13 cellular contexts compared by ENCODE assay signal in the genomic region with DNA sequence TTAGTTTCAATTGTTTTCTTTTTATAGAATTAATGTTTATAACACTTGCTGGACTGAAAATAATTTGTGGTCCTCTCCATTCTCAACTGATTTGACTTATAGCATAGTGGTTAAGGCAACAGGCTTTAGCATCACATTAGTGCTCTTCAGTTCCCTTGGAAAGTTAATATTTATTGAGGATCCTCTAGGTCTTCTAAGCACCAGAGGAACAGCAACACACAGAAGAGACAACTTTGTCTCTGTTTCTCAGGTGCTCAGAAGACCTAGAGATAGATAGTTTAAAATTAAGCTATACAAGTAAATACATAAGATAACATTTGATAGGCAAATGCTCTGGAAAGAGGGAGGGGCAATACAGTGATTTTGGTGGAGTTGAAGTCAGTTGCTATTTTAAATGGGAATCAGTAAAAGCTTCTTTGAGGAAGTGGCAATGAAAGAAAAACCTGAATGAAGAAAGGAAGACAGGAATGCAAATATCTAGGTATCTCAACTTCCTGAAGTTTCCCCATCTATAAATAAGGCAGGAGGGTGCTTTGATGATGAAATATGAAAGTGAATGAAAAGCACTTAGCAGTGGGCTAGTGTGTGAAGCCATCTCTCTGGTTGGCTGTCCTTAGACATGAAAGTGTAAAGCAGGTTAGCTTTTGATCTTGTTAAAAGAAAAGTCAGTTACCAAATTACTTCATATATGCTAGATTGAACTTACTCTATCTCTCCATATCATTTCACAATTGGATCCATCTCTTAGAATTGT. TPM values are rescaled to one million over a fixed set of nuclear protein-coding genes. Genes with fewer than 3 reads are reported as not detected.
DNase-seq lines count a peak whose midpoint lies in the region; ATAC-seq and TF ChIP-seq lines count a peak whose summit lies in the region.
"Had no signal": no experiment of that assay in that cellular context is flagged by ENCODE, and none has a peak within 500 bp of the region (broad histone marks: within the 10 kb centered on the region; RNA-seq: fewer than 3 reads in every experiment).

No MANE protein-coding gene starts in this region.

- intact Hi-C loops in Caco-2 (cut with micrococcal nuclease; ENCODE audit: unreplicated experiment) (no loop called here), psoas muscle (cut with DNase I) (no loop called here)

- H3K9me3 ChIP-seq in Caco-2 (no peaks in the 10 kb centered on the region), psoas muscle (no peaks in the 10 kb centered on the region)

- H3K27ac ChIP-seq in psoas muscle, result no peak overlapping the region

- peak; percentile 25 for DNase-seq in GM10248 (ENCODE audit: extremely low spot score)
- DNase-seq in left lobe of liver (ENCODE audit: low spot score), result no peak
- DNase-seq in Caco-2, result no peak
- no peak for DNase-seq in putamen (ENCODE audit: low spot score)
- no peak for DNase-seq in psoas muscle
- DNase-seq: hippocampal formation, right cardiac atrium, T-helper 1 cell had no signal

- H3K27me3 ChIP-seq in Caco-2 (replicated peaks; ENCODE audit: control insufficient read depth, insufficient read depth, low read length) (no peaks in the 10 kb centered on the region), psoas muscle (ENCODE audit: insufficient read depth in 3 of 3, low read length in 2 of 3) (peaks cover 0 to 8% (median 0%) of the 10 kb centered on the region in 3 donors)

- ATAC-seq in GM19328 (IDR thresholded peaks at IDR 0.05; ENCODE audit: unreplicated experiment) (peak; percentile 66), HG02759 (IDR thresholded peaks at IDR 0.05; ENCODE audit: unreplicated experiment) (peak; percentile 91), HG03439 (IDR thresholded peaks at IDR 0.05; ENCODE audit: unreplicated experiment) (peak; percentile 73), left lobe of liver (no peak), psoas muscle (no peak)
- ATAC-seq: right cardiac atrium had no signal

- CTCF ChIA-PET in GM10248 (lab: Yijun Ruan, JAX), result interaction anchor here (1.0 to 1.4 kb wide), 2 partner anchors 14 to 82 kb away, joined by 3 to 6 read pairs; no protein-coding TSS in a partner anchor
- CTCF ChIA-PET in Caco-2 (lab: Charles Lee), result no interaction called here

- H3K4me3 Mint-ChIP-seq in Caco-2 (ENCODE audit: unreplicated experiment), result no peak overlapping the region
- H3K4me3 Mint-ChIP-seq: mesothelial cell of epicardium had no signal

- POLR2A ChIA-PET in GM10248 (lab: Yijun Ruan, JAX), result no interaction called here
- POLR2A ChIA-PET in Caco-2 (lab: Charles Lee), result no interaction called here

- H3K4me3 ChIP-seq in Caco-2 (ENCODE audit: low read depth, low read length) (no peak overlapping the region), psoas muscle (no peak overlapping the region)

- H3K36me3 ChIP-seq in Caco-2 (ENCODE audit: control insufficient read depth, insufficient read depth, low read length), result no peaks in the 10 kb centered on the region
- H3K36me3 ChIP-seq in psoas muscle (ENCODE audit: insufficient read depth in 1 of 2, low read depth in 1 of 2), result no peaks in the 10 kb centered on the region

- no peaks in the 10 kb centered on the region for H3K9me3 Mint-ChIP-seq in Caco-2 (ENCODE audit: unreplicated experiment)
- H3K9me3 Mint-ChIP-seq: mesothelial cell of epicardium had no signal

- H3K36me3 Mint-ChIP-seq in Caco-2 (ENCODE audit: insufficient read depth, unreplicated experiment), result no peaks in the 10 kb centered on the region
- H3K36me3 Mint-ChIP-seq: mesothelial cell of epicardium had no signal

- BruUV-seq in Caco-2 (replicated peaks; lab: Mats Ljungman, UMichigan), result no TSS peak

- H3K27ac Mint-ChIP-seq in Caco-2 (ENCODE audit: unreplicated experiment), result no peak overlapping the region
- H3K27ac Mint-ChIP-seq: mesothelial cell of epicardium had no signal

- no peaks in the 10 kb centered on the region for H3K4me1 Mint-ChIP-seq in Caco-2 (ENCODE audit: low read depth, unreplicated experiment)
- H3K4me1 Mint-ChIP-seq: mesothelial cell of epicardium had no signal

- TF ChIP-seq CTCF in GM10248 (IDR thresholded peaks at IDR 0.05; ENCODE audit: control extremely low read depth, extremely low read depth, low read depth, missing control alignments) (no peak), Caco-2 (IDR thresholded peaks at IDR 0.05; ENCODE audit: insufficient read depth in 1 of 2, low read depth in 1 of 2, low read length in 1 of 2, severe bottlenecking in 1 of 2, unreplicated experiment in 1 of 2) (no peak), psoas muscle (IDR thresholded peaks at IDR 0.05) (no peak)

- no peaks in the 10 kb centered on the region for H3K4me1 ChIP-seq in Caco-2
- H3K4me1 ChIP-seq in psoas muscle, result no peaks in the 10 kb centered on the region

- peaks cover 5% of the 10 kb centered on the region for H3K27me3 Mint-ChIP-seq in Caco-2 (ENCODE audit: insufficient read depth, unreplicated experiment)

RNA-seq across cellular contexts. Expression of a gene that starts 7.9 kb away (rescaled TPM):
- not detected for total RNA-seq in left lobe of liver
- not detected in 2 replicates for total RNA-seq in Caco-2 (2022)
- total RNA-seq in psoas muscle, result not detected
- polyA plus RNA-seq in psoas muscle, result not detected
- total RNA-seq: mesothelial cell of epicardium, right cardiac atrium, ureter had no signal
- polyA plus RNA-seq: right cardiac atrium had no signal

RNA-seq across cellular contexts. Expression of a gene that starts 15.5 kb away (rescaled TPM):
- total RNA-seq in left lobe of liver (not detected), Caco-2 (2022) (not detected in 2 replicates), psoas muscle (not detected)
- polyA plus RNA-seq in psoas muscle, result not detected
- total RNA-seq: mesothelial cell of epicardium, right cardiac atrium had no signal
- polyA plus RNA-seq: right cardiac atrium had no signal

Comparison
In these comparisons a context has a peak if more than half of its experiments do, and no peak if none do; other contexts are left out.
1. ATAC-seq: peak in GM19328 (single experiment), HG02759 (single experiment) and HG03439 (single experiment); none in left lobe of liver (single experiment) and psoas muscle (0 of 4).